ENCODE assay signal across 20 cellular contexts in the genomic region with DNA sequence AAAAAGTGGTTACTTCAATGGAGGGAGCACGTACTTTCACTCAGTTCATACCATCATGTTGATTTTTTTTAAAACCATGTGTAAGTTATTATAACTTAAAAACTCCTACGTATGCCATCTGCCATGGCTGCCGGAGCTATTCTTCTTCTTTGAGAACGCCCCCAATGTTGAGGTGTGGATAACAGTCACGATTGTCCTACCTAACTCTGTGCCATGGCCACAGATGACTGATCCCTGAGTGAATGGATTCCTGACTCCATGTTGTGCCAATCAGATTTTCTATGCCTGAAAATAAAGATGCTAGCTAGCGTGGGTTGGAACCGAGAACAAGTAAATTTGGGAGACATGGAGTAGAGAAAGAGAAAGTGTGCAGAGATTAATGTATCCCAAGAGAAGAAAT.
"Had no signal": no experiment of that assay in that cellular context is flagged by ENCODE, and none has a peak within 500 bp of the region (broad histone marks: within the 10 kb centered on the region; RNA-seq: fewer than 3 reads in every experiment).

No MANE protein-coding gene starts in this region.

- H3K36me3 ChIP-seq: adrenal gland, breast epithelium, heart right ventricle, suprapubic skin, transverse colon had no signal

- H3K27me3 ChIP-seq: adrenal gland, breast epithelium, heart right ventricle, suprapubic skin, transverse colon had no signal

- H3K4me3 ChIP-seq: adrenal gland, heart right ventricle, suprapubic skin, transverse colon had no signal

- H3K9me3 Mint-ChIP-seq: activated CD4-positive, alpha-beta T cell treated with anti-CD3 and anti-CD28 coated beads, Interleukin-2, amount 10 ng/mL, durations not matched to agents 24 days and 14 days had no signal

- H3K27ac ChIP-seq: adrenal gland, breast epithelium, heart right ventricle, suprapubic skin, transverse colon had no signal

- H3K27me3 Mint-ChIP-seq: activated CD4-positive, alpha-beta T cell treated with anti-CD3 and anti-CD28 coated beads, Interleukin-2, amount 10 ng/mL, durations not matched to agents 24 days and 14 days; naive thymus-derived CD8-positive, alpha-beta T cell; progenitor cell of endocrine pancreas had no signal

- H3K9me3 ChIP-seq: adrenal gland, breast epithelium, suprapubic skin had no signal

- DNase-seq: activated CD4-positive, alpha-beta T cell treated with anti-CD3 and anti-CD28 coated beads, Interleukin-2, amount 10 ng/mL, durations not matched to agents 24 days and 14 days; activated CD8-positive, alpha-beta memory T cell treated with anti-CD3 and anti-CD28 coated beads, Interleukin-2, amount 50 U/mL, for 4 hours; activated effector memory CD4-positive, alpha-beta T cell treated with Interleukin-2 at 50 U/mL for 16 hours; activated naive CD4-positive, alpha-beta T cell treated with anti-CD3 and anti-CD28 coated beads, Interleukin-2, amount 50 U/mL, for 16 hours; activated T-cell treated with anti-CD3 and anti-CD28 coated beads, Interleukin-2, amount 50 U/mL, for 48 hours; adrenal gland; cortex of kidney; heart right ventricle; kidney glomerular epithelial cell; left ventricle myocardium superior; naive thymus-derived CD8-positive, alpha-beta T cell; stimulated activated CD4-positive, alpha-beta T cell treated with anti-CD3 and anti-CD28 coated beads, Interleukin-2, amount 100 ng/mL, for 24 hours; stimulated activated naive CD8-positive, alpha-beta T cell treated with anti-CD3 and anti-CD28 coated beads, Interleukin-15, Interleukin-2, amounts not matched to agents 100 U/mL and 50 U/mL, for 24 hours; T-helper 1 cell; T1000; transverse colon had no signal

- H3K27ac Mint-ChIP-seq: activated CD4-positive, alpha-beta T cell treated with anti-CD3 and anti-CD28 coated beads, Interleukin-2, amount 10 ng/mL, durations not matched to agents 24 days and 14 days; progenitor cell of endocrine pancreas had no signal

- ATAC-seq: esophagus mucosa; heart right ventricle; left ventricle myocardium superior; naive thymus-derived CD8-positive, alpha-beta T cell; stimulated activated naive CD8-positive, alpha-beta T cell treated with anti-CD3 and anti-CD28 coated beads, Interleukin-15, Interleukin-2, amounts not matched to agents 100 U/mL and 50 U/mL, for 24 hours had no signal

- H3K4me3 Mint-ChIP-seq: activated CD4-positive, alpha-beta T cell treated with anti-CD3 and anti-CD28 coated beads, Interleukin-2, amount 10 ng/mL, durations not matched to agents 24 days and 14 days had no signal
